ENCODE assay signal across 18 cellular contexts in genomic region chr18:68779169-68779568, GRCh38. TPM values are rescaled to one million over a fixed set of nuclear protein-coding genes. Genes with fewer than 3 reads are reported as not detected.
DNase-seq lines count a peak whose midpoint lies in the region; ATAC-seq and TF ChIP-seq lines count a peak whose summit lies in the region.
"Had no signal": no experiment of that assay in that cellular context is flagged by ENCODE, and none has a peak within 500 bp of the region (broad histone marks: within the 10 kb centered on the region; RNA-seq: fewer than 3 reads in every experiment).

No MANE protein-coding gene starts in this region.

- H3K4me2 ChIP-seq in GM23338 = no peak overlapping the region

- H3K9me3 Mint-ChIP-seq in GM23338 = no peaks in the 10 kb centered on the region; the same call in 2 of the 3 replicates
- H3K9me3 Mint-ChIP-seq: stimulated activated memory B cell treated with anti-CD40 and anti-IgM and Interleukin-4, amounts not matched to agents 10 μg/mL and 1 μg/mL and 100 μg/mL, for 72 hours had no signal

- H3K4me1 Mint-ChIP-seq in GM23338 = peaks cover 6% of the 10 kb centered on the region; the same call in 2 of the 3 replicates
- H3K4me1 Mint-ChIP-seq: stimulated activated memory B cell treated with anti-CD40 and anti-IgM and Interleukin-4, amounts not matched to agents 10 μg/mL and 1 μg/mL and 100 μg/mL, for 72 hours had no signal

- intact Hi-C loops in dorsolateral prefrontal cortex (cut with DNase I) = no loop called here

- H3K36me3 ChIP-seq in adipocyte (ENCODE audit: control insufficient read depth, insufficient read depth, low read length, severe bottlenecking) = no peaks in the 10 kb centered on the region
- H3K36me3 ChIP-seq in GM23338 (ENCODE audit: insufficient read depth) = no peaks in the 10 kb centered on the region
- H3K36me3 ChIP-seq: BE2C, upper lobe of left lung had no signal

- no peaks in the 10 kb centered on the region; the same call in 1 of the 2 replicates for H4K20me1 ChIP-seq in GM23338 (replicated peaks; ENCODE audit: insufficient read depth)

- no peaks in the 10 kb centered on the region for H3K27me3 Mint-ChIP-seq in GM23338 (ENCODE audit: insufficient read depth, low read depth, poor library complexity)
- H3K27me3 Mint-ChIP-seq: stimulated activated memory B cell treated with anti-CD40 and anti-IgM and Interleukin-4, amounts not matched to agents 10 μg/mL and 1 μg/mL and 100 μg/mL, for 72 hours had no signal

- no peaks in the 10 kb centered on the region for H3K79me2 ChIP-seq in GM23338 (replicated peaks; ENCODE audit: insufficient read depth)

- H3K4me3 ChIP-seq in AG09309 (ENCODE audit: control insufficient read depth, low read depth, low read length) = no peak overlapping the region
- no peak overlapping the region for H3K4me3 ChIP-seq in adipocyte (ENCODE audit: low read length)
- no peak overlapping the region for H3K4me3 ChIP-seq in GM23338
- no peak overlapping the region for H3K4me3 ChIP-seq in dorsolateral prefrontal cortex
- H3K4me3 ChIP-seq: body of pancreas, skin epidermis, upper lobe of left lung had no signal

- DNase-seq in AG09309 (ENCODE audit: low read depth) = peak; percentile 51
- DNase-seq in M059J (ENCODE audit: low read depth) = peak; percentile 26
- peak; percentile 93 for DNase-seq in adipocyte (ENCODE audit: low read depth)
- peak; percentile 61 for DNase-seq in fibroblast of the conjunctiva (ENCODE audit: low read depth)
- no peak for DNase-seq in GM23338 (ENCODE audit: low spot score)
- no peak for DNase-seq in anterior cingulate cortex (lab: John Stamatoyannopoulos, UW)
- DNase-seq in dorsolateral prefrontal cortex = no peak
- DNase-seq: BE2C; body of pancreas; effector CD4-positive, alpha-beta T cell; H7; NCI-H1417; NCI-H345; occipital lobe; upper lobe of left lung had no signal

- no peaks in the 10 kb centered on the region for H3K36me3 Mint-ChIP-seq in GM23338 (ENCODE audit: low read depth)
- H3K36me3 Mint-ChIP-seq: stimulated activated memory B cell treated with anti-CD40 and anti-IgM and Interleukin-4, amounts not matched to agents 10 μg/mL and 1 μg/mL and 100 μg/mL, for 72 hours had no signal

- H3K27ac ChIP-seq in GM23338 (ENCODE audit: low read depth) (no peak overlapping the region), dorsolateral prefrontal cortex (no peak overlapping the region)
- H3K27ac ChIP-seq: body of pancreas, skin epidermis, upper lobe of left lung had no signal

- H3K9me2 ChIP-seq in GM23338 (ENCODE audit: insufficient read depth) = no peaks in the 10 kb centered on the region

- no peak for ATAC-seq in GM23338
- ATAC-seq in GM18870 (IDR thresholded peaks at IDR 0.05; ENCODE audit: unreplicated experiment) = no peak
- ATAC-seq: body of pancreas; stimulated activated memory B cell treated with anti-CD40 and anti-IgM and Interleukin-4, amounts not matched to agents 10 μg/mL and 1 μg/mL and 100 μg/mL, for 72 hours had no signal

- no peaks in the 10 kb centered on the region for H3F3A ChIP-seq in GM23338 (replicated peaks; ENCODE audit: low read depth)

- H3K27me3 ChIP-seq in adipocyte (replicated peaks; ENCODE audit: control insufficient read depth, insufficient read depth, low read length) (no peaks in the 10 kb centered on the region), GM23338 (ENCODE audit: insufficient read depth) (no peaks in the 10 kb centered on the region), dorsolateral prefrontal cortex (no peaks in the 10 kb centered on the region)
- H3K27me3 ChIP-seq: BE2C, body of pancreas, upper lobe of left lung had no signal

- no peak overlapping the region for H3K9ac ChIP-seq in adipocyte (ENCODE audit: low read length)

- no peak overlapping the region for H3K4me3 Mint-ChIP-seq in GM23338
- H3K4me3 Mint-ChIP-seq: stimulated activated memory B cell treated with anti-CD40 and anti-IgM and Interleukin-4, amounts not matched to agents 10 μg/mL and 1 μg/mL and 100 μg/mL, for 72 hours had no signal

- H3K4me1 ChIP-seq in adipocyte (ENCODE audit: control insufficient read depth, insufficient read depth, low read length) (peaks cover 18% of the 10 kb centered on the region), GM23338 (ENCODE audit: insufficient read depth) (no peaks in the 10 kb centered on the region)
- H3K4me1 ChIP-seq: BE2C, body of pancreas, upper lobe of left lung had no signal

- no peak for TF ChIP-seq CTCF in AG09309 (IDR thresholded peaks at IDR 0.05; ENCODE audit: control insufficient read depth, insufficient read depth, low read depth, low read length, missing control alignments)
- no peak for TF ChIP-seq CTCF in GM23338 (conservative IDR thresholded peaks at IDR 0.05; ENCODE audit: low read depth in 2 of 2)
- no peak for TF ChIP-seq CTCF in dorsolateral prefrontal cortex (IDR thresholded peaks at IDR 0.05 in 54 of 56, conservative IDR thresholded peaks at IDR 0.05 in 2 of 56; ENCODE audit: low read depth in 1 of 56, partially characterized antibody in 56 of 56)

- H3K9me3 ChIP-seq in adipocyte (ENCODE audit: control insufficient read depth, low read length) = no peaks in the 10 kb centered on the region
- H3K9me3 ChIP-seq: BE2C, body of pancreas, upper lobe of left lung had no signal

- H3K27ac Mint-ChIP-seq in GM23338 = no peak overlapping the region; the same call in 1 of the 2 replicates
- H3K27ac Mint-ChIP-seq: stimulated activated memory B cell treated with anti-CD40 and anti-IgM and Interleukin-4, amounts not matched to agents 10 μg/mL and 1 μg/mL and 100 μg/mL, for 72 hours had no signal

- H2AFZ ChIP-seq in GM23338 = no peak overlapping the region

TF ChIP-seq in GM23338, 12 proteins besides CTCF, POLR2A, EP300 and RAD21:
- no peak for TF ChIP-seq JUNB (IDR thresholded peaks at IDR 0.05; ENCODE audit: unreplicated experiment)
- TF ChIP-seq REST (IDR thresholded peaks at IDR 0.05; ENCODE audit: unreplicated experiment) = no peak

RNA-seq across cellular contexts. Expression of gene CCDC102B, which starts 18.7 kb away (rescaled TPM):
- 2.7 and 5.2 TPM in 2 replicates for total RNA-seq in M059J (2014; rRNA removed; shearing (Covaris generic))
- 0.16 and 1.3 TPM in 2 replicates for total RNA-seq in GM23338 (2014; rRNA removed; shearing (Covaris generic))
- polyA plus RNA-seq in GM23338 (2016; fragmentation: Nextera tagmentation; extraction: Ambion mirVana) = 2.1 and 3.4 TPM in 2 replicates
- total RNA-seq in dorsolateral prefrontal cortex = 10 to 100 TPM; 13.0 to 41.6 (median 22.3) TPM

Comparison
In these comparisons a context has a peak if more than half of its experiments do, and no peak if none do; other contexts are left out.
1. DNase-seq: peak in AG09309 (single experiment), M059J (single experiment), adipocyte (single experiment) and fibroblast of the conjunctiva (single experiment); none in GM23338 (single experiment), anterior cingulate cortex (0 of 58) and dorsolateral prefrontal cortex (0 of 10).